7 cellular contexts compared by ENCODE assay signal in genomic region chr14:50314098-50314497, GRCh38. TPM values are rescaled to one million over a fixed set of nuclear protein-coding genes. Genes with fewer than 3 reads are reported as not detected.
DNase-seq lines count a peak whose midpoint lies in the region; ATAC-seq and TF ChIP-seq lines count a peak whose summit lies in the region.
"Not testable (repeated sequence)": the region's sequence is repeated elsewhere in the genome, so short reads cannot be mapped to it uniquely, and the experiment has no call there.

No MANE protein-coding gene starts in this region.

- peaks cover 38 to 57% (median 49%) of the 10 kb centered on the region in 3 donors for H3K4me1 Mint-ChIP-seq in CD8-positive, alpha-beta memory T cell
- peaks cover 34% of the 10 kb centered on the region for H3K4me1 Mint-ChIP-seq in T-helper 1 cell treated with Interleukin-12 subunit alpha and Interleukin-12 subunit beta and Interleukin-4 antibody, amounts not matched to agents 30 μg/mL and 1 μg/mL, for 36 hours (ENCODE audit: low read depth)
- peaks cover 48% of the 10 kb centered on the region for H3K4me1 Mint-ChIP-seq in activated CD4-positive, alpha-beta T cell treated with anti-CD3 and anti-CD28 coated beads, Interleukin-2, amount 10 ng/mL, durations not matched to agents 7 days and 5 days
- H3K4me1 Mint-ChIP-seq in activated naive CD8-positive, alpha-beta T cell (ENCODE audit: low read depth), result peaks cover 57% of the 10 kb centered on the region
- peaks cover 22 to 66% (median 59%) of the 10 kb centered on the region in 7 donors for H3K4me1 Mint-ChIP-seq in naive thymus-derived CD4-positive, alpha-beta T cell

- POLR2A ChIA-PET in CD8-positive, alpha-beta memory T cell (lab: Charles Lee); activated CD4-positive, alpha-beta T cell treated with anti-CD3 and anti-CD28 coated beads, Interleukin-2, amount 10 ng/mL, durations not matched to agents 7 days and 5 days (lab: Charles Lee): not testable (repeated sequence)
- POLR2A ChIA-PET in naive thymus-derived CD4-positive, alpha-beta T cell (lab: Charles Lee), result interaction anchor here (0.6 kb wide), 1 partner anchor 20 kb away, joined by 3 read pairs; no protein-coding TSS in a partner anchor

- TF ChIP-seq RAD21 in neural cell (conservative IDR thresholded peaks at IDR 0.05), result not testable (repeated sequence)

- not testable (repeated sequence) for TF ChIP-seq EP300 in neural cell (conservative IDR thresholded peaks at IDR 0.05; ENCODE audit: poor library complexity, severe bottlenecking)

- not testable (repeated sequence) for H3K27me3 Mint-ChIP-seq in CD8-positive, alpha-beta memory T cell; T-helper 1 cell treated with Interleukin-12 subunit alpha and Interleukin-12 subunit beta and Interleukin-4 antibody, amounts not matched to agents 30 μg/mL and 1 μg/mL, for 36 hours (ENCODE audit: low read depth); activated CD4-positive, alpha-beta T cell treated with anti-CD3 and anti-CD28 coated beads, Interleukin-2, amount 10 ng/mL, durations not matched to agents 7 days and 5 days; activated naive CD8-positive, alpha-beta T cell; naive thymus-derived CD4-positive, alpha-beta T cell

- peak overlapping the region in 3 of 8 donors; percentile 53 to 98 (median 96) for H3K27ac Mint-ChIP-seq in CD8-positive, alpha-beta memory T cell
- H3K27ac Mint-ChIP-seq in T-helper 1 cell treated with Interleukin-12 subunit alpha and Interleukin-12 subunit beta and Interleukin-4 antibody, amounts not matched to agents 30 μg/mL and 1 μg/mL, for 36 hours, result peak overlapping the region; percentile 55
- H3K27ac Mint-ChIP-seq in activated CD4-positive, alpha-beta T cell treated with anti-CD3 and anti-CD28 coated beads, Interleukin-2, amount 10 ng/mL, durations not matched to agents 7 days and 5 days, result not testable (repeated sequence)
- peak overlapping the region; percentile 5 for H3K27ac Mint-ChIP-seq in activated naive CD8-positive, alpha-beta T cell
- peak overlapping the region in 5 of 9 donors; percentile 17 to 99 (median 98) for H3K27ac Mint-ChIP-seq in naive thymus-derived CD4-positive, alpha-beta T cell

- H3K9me3 Mint-ChIP-seq in CD8-positive, alpha-beta memory T cell; T-helper 1 cell treated with Interleukin-12 subunit alpha and Interleukin-12 subunit beta and Interleukin-4 antibody, amounts not matched to agents 30 μg/mL and 1 μg/mL, for 36 hours; activated CD4-positive, alpha-beta T cell treated with anti-CD3 and anti-CD28 coated beads, Interleukin-2, amount 10 ng/mL, durations not matched to agents 7 days and 5 days; activated naive CD8-positive, alpha-beta T cell (ENCODE audit: low read depth); naive thymus-derived CD4-positive, alpha-beta T cell: not testable (repeated sequence)

- not testable (repeated sequence) for H3K27me3 ChIP-seq in CD8-positive, alpha-beta memory T cell (ENCODE audit: insufficient read depth, low read length, poor library complexity, severe bottlenecking); naive thymus-derived CD4-positive, alpha-beta T cell (ENCODE audit: control insufficient read depth in 2 of 2, insufficient read depth in 2 of 2, low read length in 2 of 2); neural cell (ENCODE audit: insufficient read depth, low read depth, low read length)

- not testable (repeated sequence) for H2AFZ ChIP-seq in neural cell (ENCODE audit: low read depth, low read length)

- ATAC-seq in naive thymus-derived CD4-positive, alpha-beta T cell, result not testable (repeated sequence)

- peaks cover 32% of the 10 kb centered on the region for H3K79me2 ChIP-seq in neural cell (replicated peaks; ENCODE audit: insufficient read depth, low read length)

- not testable (repeated sequence) for H3K9ac ChIP-seq in neural cell (ENCODE audit: low read length)

- not testable (repeated sequence) for H4K20me1 ChIP-seq in neural cell (ENCODE audit: insufficient read depth)

- H3K36me3 ChIP-seq in CD8-positive, alpha-beta memory T cell (ENCODE audit: insufficient read depth, low read length); naive thymus-derived CD4-positive, alpha-beta T cell (ENCODE audit: control insufficient read depth in 2 of 3, insufficient read depth in 3 of 3, low read length in 3 of 3); neural cell (ENCODE audit: insufficient read depth, low read length): not testable (repeated sequence)

- H3K4me2 ChIP-seq in neural cell (ENCODE audit: low read length), result not testable (repeated sequence)

- peaks cover 0 to 22% (median 5%) of the 10 kb centered on the region in 3 donors for H3K36me3 Mint-ChIP-seq in CD8-positive, alpha-beta memory T cell
- peaks cover 14% of the 10 kb centered on the region for H3K36me3 Mint-ChIP-seq in T-helper 1 cell treated with Interleukin-12 subunit alpha and Interleukin-12 subunit beta and Interleukin-4 antibody, amounts not matched to agents 30 μg/mL and 1 μg/mL, for 36 hours (ENCODE audit: low read depth)
- H3K36me3 Mint-ChIP-seq in activated CD4-positive, alpha-beta T cell treated with anti-CD3 and anti-CD28 coated beads, Interleukin-2, amount 10 ng/mL, durations not matched to agents 7 days and 5 days (ENCODE audit: low read depth), result peaks cover 29% of the 10 kb centered on the region
- not testable (repeated sequence) for H3K36me3 Mint-ChIP-seq in activated naive CD8-positive, alpha-beta T cell
- H3K36me3 Mint-ChIP-seq in naive thymus-derived CD4-positive, alpha-beta T cell, result peaks cover 0 to 22% (median 14%) of the 10 kb centered on the region in 5 donors

- TF ChIP-seq CTCF in neural cell (IDR thresholded peaks at IDR 0.05; ENCODE audit: poor library complexity, severe bottlenecking), result not testable (repeated sequence)

- not testable (repeated sequence) for H3K9me3 ChIP-seq in CD8-positive, alpha-beta memory T cell (ENCODE audit: low read length); naive thymus-derived CD4-positive, alpha-beta T cell (ENCODE audit: control insufficient read depth in 2 of 3, low read length in 3 of 3); neural cell (ENCODE audit: low read length)

- H3K9me2 ChIP-seq in neural cell (ENCODE audit: insufficient read depth, low read length), result not testable (repeated sequence)

- intact Hi-C loops in naive thymus-derived CD4-positive, alpha-beta T cell (cut with micrococcal nuclease), result loop anchor here (5.0 kb wide), 8 partner anchors 197 to 727 kb away; partner anchors contain the start of genes KLHDC2 (in 1 of the 2), MGAT2 (in 1 of the 2), POLE2 (in 1 of the 2) and RPL36AL (in 1 of the 2)

- not testable (repeated sequence) for H3F3A ChIP-seq in neural cell (ENCODE audit: insufficient read depth, low read length, poor library complexity, severe bottlenecking)

- DNase-seq in CD8-positive, alpha-beta memory T cell; activated CD4-positive, alpha-beta T cell treated with anti-CD3 and anti-CD28 coated beads, Interleukin-2, amount 10 ng/mL, durations not matched to agents 7 days and 5 days; naive thymus-derived CD4-positive, alpha-beta T cell: not testable (repeated sequence)
- peak; percentile 31 to 50 for DNase-seq in erythroblast (lab: John Stamatoyannopoulos, UW)

- H3K4me3 ChIP-seq in CD8-positive, alpha-beta memory T cell (ENCODE audit: low read length); naive thymus-derived CD4-positive, alpha-beta T cell (ENCODE audit: low read length): not testable (repeated sequence)
- H3K4me3 ChIP-seq in neural cell (ENCODE audit: low read length), result peak overlapping the region; percentile 83

- not testable (repeated sequence) for H3K27ac ChIP-seq in CD8-positive, alpha-beta memory T cell (ENCODE audit: low read depth, low read length); naive thymus-derived CD4-positive, alpha-beta T cell (ENCODE audit: low read depth, low read length); neural cell (ENCODE audit: low read length)

- CTCF ChIA-PET in CD8-positive, alpha-beta memory T cell (lab: Charles Lee); naive thymus-derived CD4-positive, alpha-beta T cell (lab: Charles Lee): not testable (repeated sequence)
- CTCF ChIA-PET in activated CD4-positive, alpha-beta T cell treated with anti-CD3 and anti-CD28 coated beads, Interleukin-2, amount 10 ng/mL, durations not matched to agents 7 days and 5 days (lab: Charles Lee), result interaction anchor here (0.7 kb wide), 1 partner anchor 48 kb away, joined by 3 read pairs; no protein-coding TSS in a partner anchor

- peak overlapping the region in 5 of 7 donors; percentile 38 to 88 (median 60) for H3K4me3 Mint-ChIP-seq in CD8-positive, alpha-beta memory T cell
- peak overlapping the region; percentile 31 for H3K4me3 Mint-ChIP-seq in T-helper 1 cell treated with Interleukin-12 subunit alpha and Interleukin-12 subunit beta and Interleukin-4 antibody, amounts not matched to agents 30 μg/mL and 1 μg/mL, for 36 hours
- peak overlapping the region; percentile 81 for H3K4me3 Mint-ChIP-seq in activated CD4-positive, alpha-beta T cell treated with anti-CD3 and anti-CD28 coated beads, Interleukin-2, amount 10 ng/mL, durations not matched to agents 7 days and 5 days
- peak overlapping the region; percentile 88 for H3K4me3 Mint-ChIP-seq in activated naive CD8-positive, alpha-beta T cell
- peak overlapping the region in 8 of 10 donors; percentile 19 to 99 (median 74) for H3K4me3 Mint-ChIP-seq in naive thymus-derived CD4-positive, alpha-beta T cell

- TF ChIP-seq POLR2A in erythroblast (IDR thresholded peaks at IDR 0.05; ENCODE audit: low read length), result not testable (repeated sequence)

- peaks cover 20% of the 10 kb centered on the region for H3K4me1 ChIP-seq in CD8-positive, alpha-beta memory T cell (ENCODE audit: insufficient read depth, low read length)
- H3K4me1 ChIP-seq in naive thymus-derived CD4-positive, alpha-beta T cell (ENCODE audit: control insufficient read depth in 2 of 2, insufficient read depth in 2 of 2, low read length in 2 of 2), result peaks cover 11 to 12% of the 10 kb centered on the region in 2 donors

RNA-seq across cellular contexts. Expression of gene DMAC2L, which starts 2.0 kb away (rescaled TPM):
- 10 to 100 TPM; 14.3 to 14.7 TPM for total RNA-seq in CD8-positive, alpha-beta memory T cell
- polyA plus RNA-seq in CD8-positive, alpha-beta memory T cell, result 17.9 TPM
- total RNA-seq in activated CD4-positive, alpha-beta T cell treated with anti-CD3 and anti-CD28 coated beads, Interleukin-2, amount 10 ng/mL, durations not matched to agents 7 days and 5 days, result 10 to 100 TPM; 15.7 to 20.6 TPM
- 10 to 100 TPM; 15.5 to 21.2 (median 16.7) TPM for total RNA-seq in naive thymus-derived CD4-positive, alpha-beta T cell
- 10 to 100 TPM; 13.1 to 27.5 TPM for polyA plus RNA-seq in naive thymus-derived CD4-positive, alpha-beta T cell
- polyA plus RNA-seq in neural cell, result 17.1 and 17.9 TPM in 2 replicates
- 20.9 and 23.3 TPM in 2 replicates for polyA minus RNA-seq in neural cell

RNA-seq across cellular contexts. Expression of gene L2HGDH, which starts 2.1 kb away (rescaled TPM):
- 10 to 100 TPM; 19.7 to 20.0 TPM for total RNA-seq in CD8-positive, alpha-beta memory T cell
- 3.6 TPM for polyA plus RNA-seq in CD8-positive, alpha-beta memory T cell
- total RNA-seq in activated CD4-positive, alpha-beta T cell treated with anti-CD3 and anti-CD28 coated beads, Interleukin-2, amount 10 ng/mL, durations not matched to agents 7 days and 5 days, result 10 to 100 TPM in 1 of 2 experiments, 1 to 10 TPM in 1; 9.6 to 12.8 TPM
- total RNA-seq in naive thymus-derived CD4-positive, alpha-beta T cell, result 10 to 100 TPM in 1 of 5 experiments, 1 to 10 TPM in 4; 3.7 to 10.1 (median 4.8) TPM
- polyA plus RNA-seq in naive thymus-derived CD4-positive, alpha-beta T cell, result 1 to 10 TPM; 3.0 to 5.3 TPM
- polyA plus RNA-seq in neural cell, result 8.9 and 9.9 TPM in 2 replicates
- 21.4 and 24.0 TPM in 2 replicates for polyA minus RNA-seq in neural cell

Comparison
In these comparisons a context has a peak if more than half of its experiments do, and no peak if none do; other contexts are left out.
1. H3K4me3 Mint-ChIP-seq: peak in every context shown above with its lines; median percentile 88 in activated naive CD8-positive, alpha-beta T cell; 81 in activated CD4-positive, alpha-beta T cell treated with anti-CD3 and anti-CD28 coated beads, Interleukin-2, amount 10 ng/mL, durations not matched to agents 7 days and 5 days; 74 in naive thymus-derived CD4-positive, alpha-beta T cell; 60 in CD8-positive, alpha-beta memory T cell; 31 in T-helper 1 cell treated with Interleukin-12 subunit alpha and Interleukin-12 subunit beta and Interleukin-4 antibody, amounts not matched to agents 30 μg/mL and 1 μg/mL, for 36 hours.